In the genomic region with DNA sequence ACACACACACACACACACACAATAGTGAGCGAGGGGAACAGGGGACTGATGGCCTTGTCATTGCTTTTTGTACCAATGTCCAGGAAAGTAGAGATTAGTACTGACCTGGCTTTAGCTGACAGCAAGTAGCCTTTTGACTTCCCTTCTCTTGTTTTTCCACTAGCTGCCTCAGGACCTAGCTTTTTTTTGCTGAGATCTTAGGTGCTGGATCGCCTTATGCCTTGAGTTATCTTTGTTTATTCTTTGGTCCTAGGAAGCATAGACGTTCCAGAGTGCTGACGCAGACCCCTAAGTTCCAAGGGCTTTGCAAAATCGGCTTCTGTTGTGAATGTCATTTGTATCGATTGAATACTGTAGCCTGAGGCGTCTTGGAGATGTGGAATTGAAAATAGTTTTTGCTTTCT, we compare ENCODE assay signal across 8 cellular contexts. TPM values are rescaled to one million over a fixed set of nuclear protein-coding genes. Genes with fewer than 3 reads are reported as not detected.
DNase-seq lines count a peak whose midpoint lies in the region; ATAC-seq and TF ChIP-seq lines count a peak whose summit lies in the region.

A gene with protein sequence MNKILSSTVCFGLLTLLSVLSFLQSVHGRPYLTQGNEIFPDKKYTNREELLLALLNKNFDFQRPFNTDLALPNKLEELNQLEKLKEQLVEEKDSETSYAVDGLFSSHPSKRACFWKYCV (minus strand): TSS at position 218 of the 404 bp plus-strand sequence. CDS start 48,337 bp downstream, outside the sequence.

- peak within 1 kb of the TSS; percentile 84 for H3K27ac ChIP-seq in brain microvascular endothelial cell

- H3K4me3 ChIP-seq in brain microvascular endothelial cell (ENCODE audit: low read depth, low read length) (peak within 1 kb of the TSS; percentile 84), kidney epithelial cell (ENCODE audit: low read depth, low read length) (peak within 1 kb of the TSS; percentile 74)

- H3K27me3 ChIP-seq in brain microvascular endothelial cell (replicated peaks), result no peaks in the 10 kb centered on the region
- no peaks in the 10 kb centered on the region for H3K27me3 ChIP-seq in kidney epithelial cell (ENCODE audit: control insufficient read depth, insufficient read depth, low read length)

- no peaks in the 10 kb centered on the region for H3K27me3 Mint-ChIP-seq in Calu3 (ENCODE audit: unreplicated experiment)
- H3K27me3 Mint-ChIP-seq in stimulated activated naive B cell treated with anti-CD40 and anti-IgM and Interleukin-4, amounts not matched to agents 10 μg/mL and 1 μg/mL and 100 μg/mL, for 72 hours, result no peaks in the 10 kb centered on the region

- DNase-seq in Calu3 (peak; percentile 62), M059J (ENCODE audit: low read depth) (peak; percentile 95), brain microvascular endothelial cell (peak; percentile 73), kidney epithelial cell (ENCODE audit: low read depth) (no peak), D341Med (ENCODE audit: low spot score) (no peak), NCI-H187 (lab: John Stamatoyannopoulos, UW) (no peak)
- DNase-seq in stimulated activated naive B cell treated with anti-CD40 and anti-IgM and Interleukin-4, amounts not matched to agents 10 μg/mL and 1 μg/mL and 100 μg/mL, for 72 hours, result no peak
- DNase-seq in stimulated activated CD8-positive, alpha-beta memory T cell treated with anti-CD3 and anti-CD28 coated beads, Interleukin-4, amount 100 ng/mL, for 48 hours, result no peak

- in situ Hi-C loops in brain microvascular endothelial cell (cut with HindIII; ENCODE audit: low pct_ligation_motif_present, low sequenced_read_pairs), result no loop called here

- peaks cover 60% of the 10 kb centered on the region for H3K4me1 Mint-ChIP-seq in Calu3 (ENCODE audit: low read depth, unreplicated experiment)
- peaks cover 24 to 50% of the 10 kb centered on the region in 2 donors for H3K4me1 Mint-ChIP-seq in stimulated activated naive B cell treated with anti-CD40 and anti-IgM and Interleukin-4, amounts not matched to agents 10 μg/mL and 1 μg/mL and 100 μg/mL, for 72 hours

- H3K36me3 ChIP-seq in brain microvascular endothelial cell (replicated peaks) (no peaks in the 10 kb centered on the region), kidney epithelial cell (ENCODE audit: control insufficient read depth, insufficient read depth, low read length) (no peaks in the 10 kb centered on the region)

- BruUV-seq in Calu3 (replicated peaks; lab: Mats Ljungman, UMichigan), result TSS peak; percentile 32

- no peaks in the 10 kb centered on the region for H3K9me3 Mint-ChIP-seq in Calu3 (ENCODE audit: low read depth, unreplicated experiment)
- no peaks in the 10 kb centered on the region for H3K9me3 Mint-ChIP-seq in stimulated activated naive B cell treated with anti-CD40 and anti-IgM and Interleukin-4, amounts not matched to agents 10 μg/mL and 1 μg/mL and 100 μg/mL, for 72 hours

- no peak for ATAC-seq in stimulated activated naive B cell treated with anti-CD40 and anti-IgM and Interleukin-4, amounts not matched to agents 10 μg/mL and 1 μg/mL and 100 μg/mL, for 72 hours (replicated peaks)

- peak within 1 kb of the TSS; percentile 86 for H3K27ac Mint-ChIP-seq in Calu3 (ENCODE audit: unreplicated experiment)
- peak within 1 kb of the TSS; percentile 95 for H3K27ac Mint-ChIP-seq in stimulated activated naive B cell treated with anti-CD40 and anti-IgM and Interleukin-4, amounts not matched to agents 10 μg/mL and 1 μg/mL and 100 μg/mL, for 72 hours

- peaks cover 34% of the 10 kb centered on the region for H3K36me3 Mint-ChIP-seq in Calu3 (ENCODE audit: insufficient read depth, unreplicated experiment)
- peaks cover 4 to 6% of the 10 kb centered on the region in 2 donors for H3K36me3 Mint-ChIP-seq in stimulated activated naive B cell treated with anti-CD40 and anti-IgM and Interleukin-4, amounts not matched to agents 10 μg/mL and 1 μg/mL and 100 μg/mL, for 72 hours

- intact Hi-C loops in Calu3 (cut with micrococcal nuclease; ENCODE audit: unreplicated experiment), result loop anchor here (1.0 to 5.0 kb wide), 3 partner anchors 23 to 86 kb away; no protein-coding TSS in a partner anchor

- TF ChIP-seq CTCF in Calu3 (IDR thresholded peaks at IDR 0.05; ENCODE audit: unreplicated experiment), result no peak
- TF ChIP-seq CTCF in brain microvascular endothelial cell (IDR thresholded peaks at IDR 0.05; ENCODE audit: low read depth, low read length, missing control alignments), result no peak
- no peak for TF ChIP-seq CTCF in kidney epithelial cell (IDR thresholded peaks at IDR 0.05; ENCODE audit: insufficient read depth, low read length, poor library complexity, severe bottlenecking)

- peak within 1 kb of the TSS; percentile 84 for H3K4me3 Mint-ChIP-seq in Calu3 (ENCODE audit: low read depth, unreplicated experiment)
- H3K4me3 Mint-ChIP-seq in stimulated activated naive B cell treated with anti-CD40 and anti-IgM and Interleukin-4, amounts not matched to agents 10 μg/mL and 1 μg/mL and 100 μg/mL, for 72 hours, result peak within 1 kb of the TSS; percentile 89 to 90

- CTCF ChIA-PET in Calu3 (lab: Charles Lee), result interaction anchor here (0.9 kb wide), 1 partner anchor 24 kb away, joined by 5 read pairs; no protein-coding TSS in a partner anchor

RNA-seq across cellular contexts. Expression of the gene that starts here (rescaled TPM):
- total RNA-seq in Calu3 (2022), result 1.5 and 1.6 TPM in 2 replicates
- 0.57 and 10.3 TPM in 2 replicates for total RNA-seq in M059J (2014; rRNA removed; shearing (Covaris generic))
- 0.46 and 2.5 TPM in 2 replicates for total RNA-seq in kidney epithelial cell

Comparison
In these comparisons a context has a peak if more than half of its experiments do, and no peak if none do; other contexts are left out.
1. DNase-seq: peak in Calu3 (single experiment), M059J (single experiment) and brain microvascular endothelial cell (single experiment); none in kidney epithelial cell (single experiment), stimulated activated naive B cell treated with anti-CD40 and anti-IgM and Interleukin-4, amounts not matched to agents 10 μg/mL and 1 μg/mL and 100 μg/mL, for 72 hours (single experiment), D341Med (single experiment), NCI-H187 (0 of 2) and stimulated activated CD8-positive, alpha-beta memory T cell treated with anti-CD3 and anti-CD28 coated beads, Interleukin-4, amount 100 ng/mL, for 48 hours (single experiment).